28 cellular contexts compared by ENCODE assay signal in the genomic region with DNA sequence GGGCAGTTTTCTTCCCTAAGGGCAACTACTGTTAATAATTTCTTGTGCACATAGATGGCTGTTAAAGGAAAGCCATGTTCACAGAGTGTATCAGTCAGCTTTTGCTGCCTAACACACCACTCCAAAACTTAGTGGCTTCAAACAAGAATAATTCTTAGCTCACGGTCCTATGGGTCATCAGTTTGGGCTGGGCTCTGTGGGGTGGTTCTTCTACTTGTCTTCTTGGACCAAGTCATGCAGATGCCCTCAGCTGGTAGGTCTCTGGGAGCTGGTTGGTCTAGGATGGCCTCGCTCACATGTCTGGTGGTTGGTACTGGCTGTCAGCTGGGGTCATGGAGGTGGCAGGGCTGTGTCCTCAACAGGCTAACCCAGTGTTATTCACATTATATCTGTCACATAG. TPM values are rescaled to one million over a fixed set of nuclear protein-coding genes. Genes with fewer than 3 reads are reported as not detected.
"Had no signal": no experiment of that assay in that cellular context is flagged by ENCODE, and none has a peak within 500 bp of the region (broad histone marks: within the 10 kb centered on the region; RNA-seq: fewer than 3 reads in every experiment).

No MANE protein-coding gene starts in this region.

- H3K27ac ChIP-seq: coronary artery, dorsolateral prefrontal cortex, hepatocyte, neural progenitor cell, parathyroid adenoma, psoas muscle, testis, transverse colon had no signal

- H3K4me3 Mint-ChIP-seq: naive thymus-derived CD4-positive, alpha-beta T cell; stimulated activated effector memory CD8-positive, alpha-beta T cell treated with anti-CD3 and anti-CD28 coated beads, Interleukin-12 subunit alpha, Interleukin-12 subunit beta, amount 100 ng/mL, for 72 hours; stimulated activated naive CD8-positive, alpha-beta T cell treated with anti-CD3 and anti-CD28 coated beads, Interleukin-15, Interleukin-2, amounts not matched to agents 100 ng/mL and 50 ng/mL, for 24 hours had no signal

- H3K27ac Mint-ChIP-seq: neural progenitor cell; stimulated activated effector memory CD8-positive, alpha-beta T cell treated with anti-CD3 and anti-CD28 coated beads, Interleukin-12 subunit alpha, Interleukin-12 subunit beta, amount 100 ng/mL, for 72 hours; stimulated activated naive CD8-positive, alpha-beta T cell treated with anti-CD3 and anti-CD28 coated beads, Interleukin-15, Interleukin-2, amounts not matched to agents 100 ng/mL and 50 ng/mL, for 24 hours had no signal

- H3K27me3 Mint-ChIP-seq: stimulated activated naive CD8-positive, alpha-beta T cell treated with anti-CD3 and anti-CD28 coated beads, Interleukin-15, Interleukin-2, amounts not matched to agents 100 ng/mL and 50 ng/mL, for 24 hours had no signal

- H3K36me3 ChIP-seq: neural progenitor cell, transverse colon had no signal

- H3K9me3 ChIP-seq: psoas muscle, testis, transverse colon had no signal

- ATAC-seq: left colon; left ventricle myocardium superior; stimulated activated effector memory CD8-positive, alpha-beta T cell treated with anti-CD3 and anti-CD28 coated beads, Interleukin-12 subunit alpha, Interleukin-12 subunit beta, amount 100 ng/mL, for 72 hours had no signal

- H3K36me3 Mint-ChIP-seq: neural progenitor cell; stimulated activated effector memory CD8-positive, alpha-beta T cell treated with anti-CD3 and anti-CD28 coated beads, Interleukin-12 subunit alpha, Interleukin-12 subunit beta, amount 100 ng/mL, for 72 hours had no signal

- H2AFZ ChIP-seq: hepatocyte, neural progenitor cell, parathyroid adenoma had no signal

- H3K79me2 ChIP-seq: hepatocyte, parathyroid adenoma had no signal

- DNase-seq: central memory CD4-positive, alpha-beta T cell; dorsolateral prefrontal cortex; effector CD8-positive, alpha-beta T cell; foreskin melanocyte; head of caudate nucleus; left colon; left ventricle myocardium superior; mesendoderm; naive thymus-derived CD4-positive, alpha-beta T cell; occipital lobe; psoas muscle; retina; small intestine; stimulated activated CD4-positive, alpha-beta T cell treated with anti-CD3 and anti-CD28 coated beads, Interleukin-4, amount 100 ng/mL, for 1 hour; stimulated activated CD8-positive, alpha-beta memory T cell treated with anti-CD3 and anti-CD28 coated beads, Interleukin-4, amount 100 ng/mL, for 48 hours; testis; transverse colon had no signal

- H3K9ac ChIP-seq: neural progenitor cell, parathyroid adenoma had no signal

- H3K9me3 Mint-ChIP-seq: neural progenitor cell; stimulated activated effector memory CD8-positive, alpha-beta T cell treated with anti-CD3 and anti-CD28 coated beads, Interleukin-12 subunit alpha, Interleukin-12 subunit beta, amount 100 ng/mL, for 72 hours; stimulated activated naive CD8-positive, alpha-beta T cell treated with anti-CD3 and anti-CD28 coated beads, Interleukin-15, Interleukin-2, amounts not matched to agents 100 ng/mL and 50 ng/mL, for 24 hours had no signal

- FAIRE-seq: kidney, small intestine had no signal

- H3K4me1 ChIP-seq: neural progenitor cell, parathyroid adenoma, testis had no signal

- H3K4me3 ChIP-seq: coronary artery, dorsolateral prefrontal cortex, hepatocyte, lung, neural progenitor cell, psoas muscle, testis, transverse colon had no signal

- H3K27me3 ChIP-seq: dorsolateral prefrontal cortex, hepatocyte, neural progenitor cell, testis, transverse colon had no signal

- H3K4me2 ChIP-seq: hepatocyte, neural progenitor cell had no signal

RNA-seq across cellular contexts. Expression of a gene that starts 39.6 kb away (rescaled TPM):
- total RNA-seq: chondrocyte; dorsolateral prefrontal cortex; hepatocyte; kidney; left colon; left ventricle myocardium superior; lung; naive thymus-derived CD4-positive, alpha-beta T cell; occipital lobe; psoas muscle; transverse colon; urinary bladder had no signal
- polyA plus RNA-seq: esophagus; hepatocyte; lung; naive thymus-derived CD4-positive, alpha-beta T cell; psoas muscle; small intestine; urinary bladder had no signal
